ENCODE assay signal across 2 cellular contexts in the genomic region with DNA sequence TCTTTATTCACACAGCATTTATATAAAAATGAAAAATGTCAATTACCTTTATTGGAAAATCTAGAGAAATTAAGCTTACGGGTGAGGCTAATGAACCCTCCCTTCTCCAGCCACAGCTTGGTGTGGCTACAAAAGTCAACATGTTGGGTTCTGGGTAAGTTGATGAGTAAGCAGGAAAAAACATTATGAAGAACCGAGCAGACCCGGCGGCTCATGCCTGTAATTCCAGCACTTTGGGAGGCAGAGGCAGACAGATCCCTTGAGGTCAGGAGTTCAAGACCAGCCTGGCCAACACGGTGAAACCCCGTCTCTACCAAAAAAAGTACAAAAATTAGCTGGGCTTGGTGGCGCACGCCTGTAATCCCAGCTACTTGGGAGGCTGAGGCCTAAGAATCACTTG.
TF ChIP-seq lines count a peak whose summit lies in the region.

No MANE protein-coding gene starts in this region.

TF ChIP-seq in A549, 52 proteins besides CTCF, POLR2A, EP300 and RAD21:
- 0 out of 4 replicates have a peak, but pooled peaks of 1 of the 2 experiments have one; percentile 0 for TF ChIP-seq CEBPB (IDR thresholded peaks at IDR 0.05)
- no peak for TF ChIP-seq SMC3 (IDR thresholded peaks at IDR 0.05)
- TF ChIP-seq MAFK (IDR thresholded peaks at IDR 0.05; ENCODE audit: partially characterized antibody) = peak; percentile 78

TF ChIP-seq in HCT116, 20 proteins besides CTCF, POLR2A, EP300 and RAD21:
- TF ChIP-seq MAX (IDR thresholded peaks at IDR 0.05) (no peak), POLR2AphosphoS5 (IDR thresholded peaks at IDR 0.05; ENCODE audit: low read depth, low read length) (no peak), ELF1 (IDR thresholded peaks at IDR 0.05; ENCODE audit: borderline replicate concordance, low read depth) (no peak), REST (IDR thresholded peaks at IDR 0.05; ENCODE audit: low read depth) (no peak), FOSL1 (IDR thresholded peaks at IDR 0.05; ENCODE audit: low read depth) (no peak; the same call in 1 of the 2 replicates), EGR1 (IDR thresholded peaks at IDR 0.05; ENCODE audit: low read depth) (no peak), YY1 (IDR thresholded peaks at IDR 0.05; ENCODE audit: extremely low read depth, insufficient replicate concordance, low read depth, low read length) (no peak), ZNF274 (IDR thresholded peaks at IDR 0.05; ENCODE audit: low read depth, low read length) (no peak), ZFX (IDR thresholded peaks at IDR 0.05) (no peak), EZH2 (IDR thresholded peaks at IDR 0.05) (no peak), TCF7L2 (IDR thresholded peaks at IDR 0.05; ENCODE audit: borderline replicate concordance, extremely low read depth, insufficient read depth, insufficient read length) (no peak)
